Comparison of ENCODE assay signal across 18 cellular contexts in genomic region chr11:113262594-113262993, GRCh38.
"Had no signal": no experiment of that assay in that cellular context is flagged by ENCODE, and none has a peak within 500 bp of the region (broad histone marks: within the 10 kb centered on the region; RNA-seq: fewer than 3 reads in every experiment).

No MANE protein-coding gene starts in this region.

- H3K9me3 ChIP-seq: body of pancreas, colonic mucosa, heart left ventricle, left lung, prostate gland, right atrium auricular region, testis, upper lobe of left lung had no signal

- H3K4me1 ChIP-seq: body of pancreas, colonic mucosa, left lung, prostate gland, testis, upper lobe of left lung had no signal

- H3K4me3 ChIP-seq: body of pancreas, colonic mucosa, heart left ventricle, left lung, prostate gland, right atrium auricular region, testis, upper lobe of left lung had no signal

- H3K4me3 Mint-ChIP-seq: neural crest cell had no signal

- DNase-seq: activated CD4-positive, alpha-beta T cell treated with anti-CD3 and anti-CD28 coated beads for 4 hours; activated CD8-positive, alpha-beta memory T cell treated with anti-CD3 and anti-CD28 coated beads, Interleukin-2, amount 50 U/mL, for 48 hours; activated naive CD4-positive, alpha-beta T cell; body of pancreas; colonic mucosa; erythroblast; foreskin melanocyte; left lung; midbrain; stimulated activated CD4-positive, alpha-beta T cell treated with anti-CD3 and anti-CD28 coated beads, Interleukin-15, amount 100 ng/mL, for 24 hours; stimulated activated CD4-positive, alpha-beta T cell treated with anti-CD3 and anti-CD28 coated beads, Interleukin-2, amount 100 ng/mL, for 48 hours; testis; upper lobe of left lung; WERI-Rb-1 had no signal

- H3K27ac ChIP-seq: body of pancreas, colonic mucosa, left lung, prostate gland, testis, upper lobe of left lung, WERI-Rb-1 had no signal

- H3K9me3 Mint-ChIP-seq: neural crest cell had no signal

- ATAC-seq: body of pancreas, left lung had no signal

- H3K36me3 ChIP-seq: colonic mucosa, left lung, prostate gland, right atrium auricular region, upper lobe of left lung had no signal

- H3K27me3 ChIP-seq: body of pancreas, colonic mucosa, heart left ventricle, right atrium auricular region, testis, upper lobe of left lung had no signal
